ENCODE assay signal across 1 cellular context in genomic region chr18:58943896-58944295, GRCh38.
TF ChIP-seq lines count a peak whose summit lies in the region.

No MANE protein-coding gene starts in this region.

TF ChIP-seq in GM23338, 12 proteins besides CTCF, POLR2A, EP300 and RAD21 (continued from another document):
- no peak for TF ChIP-seq ZNF462 (CRISPR knock-in tag; IDR thresholded peaks at IDR 0.05)
- TF ChIP-seq EZH2phosphoT487 (IDR thresholded peaks at IDR 0.05; ENCODE audit: unreplicated experiment), result no peak
- no peak for TF ChIP-seq ETS1 (IDR thresholded peaks at IDR 0.05)
